15 cellular contexts compared by ENCODE assay signal in the genomic region with DNA sequence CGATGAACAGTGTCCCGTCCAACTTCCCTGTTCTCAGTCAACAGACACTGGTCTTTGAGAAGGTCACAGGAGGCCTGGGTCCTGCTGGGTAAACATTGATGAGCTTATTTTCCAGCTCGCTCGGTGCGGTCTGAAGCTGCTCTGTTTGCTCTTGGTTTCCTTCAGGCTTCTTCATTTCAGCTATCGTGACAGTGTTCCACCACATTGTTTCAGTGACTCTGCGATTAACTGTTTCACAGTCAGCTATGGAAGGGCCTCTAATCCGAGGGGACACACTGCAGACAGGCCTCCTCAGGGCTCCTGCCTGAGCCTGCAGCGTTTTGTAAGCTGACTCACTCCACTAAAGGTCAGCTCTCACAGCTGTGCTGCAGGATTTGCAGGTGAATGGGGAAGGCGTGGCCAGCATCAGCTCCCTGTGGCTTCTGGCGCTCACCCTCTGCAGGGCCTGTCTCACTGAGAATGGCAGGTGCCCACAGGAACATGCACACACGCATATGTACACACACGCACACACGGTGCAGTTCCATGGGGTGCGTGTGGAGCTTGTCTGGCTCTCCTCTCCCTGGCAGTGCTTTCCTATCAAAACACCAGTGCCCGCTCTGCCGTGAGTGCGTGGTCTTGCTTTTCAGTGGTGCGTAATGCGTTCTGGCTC.
DNase-seq lines count a peak whose midpoint lies in the region; ATAC-seq and TF ChIP-seq lines count a peak whose summit lies in the region.
"Had no signal": no experiment of that assay in that cellular context is flagged by ENCODE, and none has a peak within 500 bp of the region (broad histone marks: within the 10 kb centered on the region; RNA-seq: fewer than 3 reads in every experiment).

No MANE protein-coding gene starts in this region.

- TF ChIP-seq EP300 in suprapubic skin (IDR thresholded peaks at IDR 0.05) = no peak

- no peaks in the 10 kb centered on the region for H3K36me3 ChIP-seq in PC-3 (ENCODE audit: low read depth, low read length)
- peaks cover 4% of the 10 kb centered on the region for H3K36me3 ChIP-seq in iPS-18a (ENCODE audit: control insufficient read depth, low read depth, low read length)
- no peaks in the 10 kb centered on the region for H3K36me3 ChIP-seq in suprapubic skin
- H3K36me3 ChIP-seq in brain microvascular endothelial cell (replicated peaks) = no peaks in the 10 kb centered on the region

- intact Hi-C loops in PC-3 (cut with micrococcal nuclease) = no loop called here
- intact Hi-C loops in left cardiac atrium (cut with DNase I) = no loop called here

- no peaks in the 10 kb centered on the region for H3K79me2 ChIP-seq in PC-3 (ENCODE audit: low read length)

- no peak overlapping the region for H3K4me3 ChIP-seq in PC-3 (ENCODE audit: low read length)
- no peak overlapping the region for H3K4me3 ChIP-seq in iPS-18a (ENCODE audit: low read length)
- no peak overlapping the region for H3K4me3 ChIP-seq in suprapubic skin
- no peak overlapping the region for H3K4me3 ChIP-seq in brain microvascular endothelial cell (ENCODE audit: low read depth, low read length)

- WGBS in suprapubic skin = 81% methylated on average over 12 of the region's 20 CpGs

- H3K9me3 ChIP-seq in PC-3 (ENCODE audit: low read length) = no peaks in the 10 kb centered on the region
- H3K9me3 ChIP-seq in iPS-18a (ENCODE audit: control insufficient read depth, low read depth, low read length) = peaks cover 5% of the 10 kb centered on the region
- H3K9me3 ChIP-seq in suprapubic skin = no peaks in the 10 kb centered on the region

- no peaks in the 10 kb centered on the region for H3K27me3 ChIP-seq in PC-3 (ENCODE audit: low read length)
- H3K27me3 ChIP-seq in iPS-18a (ENCODE audit: control insufficient read depth, insufficient read depth, low read length) = peaks cover 11% of the 10 kb centered on the region
- H3K27me3 ChIP-seq in suprapubic skin = peaks cover 23% of the 10 kb centered on the region
- peaks cover 10% of the 10 kb centered on the region for H3K27me3 ChIP-seq in brain microvascular endothelial cell (replicated peaks)

- no peak overlapping the region for H2AFZ ChIP-seq in PC-3 (ENCODE audit: low read length)
- H2AFZ ChIP-seq: parathyroid adenoma had no signal

- POLR2A ChIA-PET in PC-3 (lab: Charles Lee; ENCODE audit: unreplicated experiment) = no interaction called here

- H3K27ac ChIP-seq in PC-3 (ENCODE audit: low read length) (no peak overlapping the region), iPS-18a (ENCODE audit: low read length) (peak overlapping the region; percentile 61), suprapubic skin (peak overlapping the region; percentile 13), brain microvascular endothelial cell (no peak overlapping the region)
- H3K27ac ChIP-seq: HL-60, parathyroid adenoma had no signal

- DNase-seq in activated gamma-delta T cell treated with Interleukin-2 at 50 U/mL for 16 hours = peak; percentile 1
- no peak for DNase-seq in activated gamma-delta T cell (lab: John Stamatoyannopoulos, UW)
- peak; percentile 56 for DNase-seq in PC-3
- peak in 1 of 2 donors; percentile 75 for DNase-seq in suprapubic skin (ENCODE audit: low spot score in 2 of 2)
- DNase-seq in brain microvascular endothelial cell = no peak
- no peak for DNase-seq in left cardiac atrium
- no peak for DNase-seq in amygdala (lab: John Stamatoyannopoulos, UW)
- DNase-seq: central memory CD4-positive, alpha-beta T cell; DMS79; NCI-H1092; SIG-M5 had no signal

- peak; percentile 74 for ATAC-seq in PC-3
- ATAC-seq in left cardiac atrium = no peak
- ATAC-seq: left lobe of liver had no signal

- TF ChIP-seq POLR2A in suprapubic skin (IDR thresholded peaks at IDR 0.05) = no peak

- TF ChIP-seq CTCF in PC-3 (conservative IDR thresholded peaks at IDR 0.05; ENCODE audit: low read depth, low read length) = no peak
- TF ChIP-seq CTCF in suprapubic skin (IDR thresholded peaks at IDR 0.05) = no peak
- no peak for TF ChIP-seq CTCF in brain microvascular endothelial cell (IDR thresholded peaks at IDR 0.05; ENCODE audit: low read depth, low read length, missing control alignments)

- CTCF ChIA-PET in PC-3 (lab: Charles Lee) = no interaction called here

- BruUV-seq in PC-3 (replicated peaks; lab: Mats Ljungman, UMichigan) = no TSS peak

- in situ Hi-C loops in brain microvascular endothelial cell (cut with HindIII; ENCODE audit: low pct_ligation_motif_present, low sequenced_read_pairs) = no loop called here

- H3F3A ChIP-seq in PC-3 (ENCODE audit: low read length, unreplicated experiment) = no peaks in the 10 kb centered on the region

- no peak overlapping the region for H3K4me2 ChIP-seq in PC-3 (ENCODE audit: low read length)

- no peak overlapping the region for H3K9ac ChIP-seq in PC-3 (ENCODE audit: low read length)
- no peak overlapping the region for H3K9ac ChIP-seq in iPS-18a (ENCODE audit: low read length)
- H3K9ac ChIP-seq: parathyroid adenoma had no signal

- H3K4me1 ChIP-seq in PC-3 (ENCODE audit: insufficient read depth, low read length) (peaks cover 5% of the 10 kb centered on the region), iPS-18a (ENCODE audit: control insufficient read depth, low read depth, low read length) (peaks cover 41% of the 10 kb centered on the region), suprapubic skin (no peaks in the 10 kb centered on the region)
- H3K4me1 ChIP-seq: parathyroid adenoma had no signal

- no peaks in the 10 kb centered on the region for H4K20me1 ChIP-seq in PC-3 (ENCODE audit: low read length)

- no peaks in the 10 kb centered on the region for H3K9me2 ChIP-seq in PC-3 (replicated peaks; ENCODE audit: low read length)

Comparison
In these comparisons a context has a peak if more than half of its experiments do, and no peak if none do; other contexts are left out.
1. DNase-seq: peak in activated gamma-delta T cell treated with Interleukin-2 at 50 U/mL for 16 hours (single experiment) and PC-3 (single experiment); none in activated gamma-delta T cell (single experiment), brain microvascular endothelial cell (single experiment), left cardiac atrium (single experiment) and amygdala (0 of 56).
2. H3K27ac ChIP-seq: peak in iPS-18a (single experiment) and suprapubic skin (single experiment); none in PC-3 (single experiment) and brain microvascular endothelial cell (single experiment).